10 cellular contexts compared by ENCODE assay signal in the genomic region with DNA sequence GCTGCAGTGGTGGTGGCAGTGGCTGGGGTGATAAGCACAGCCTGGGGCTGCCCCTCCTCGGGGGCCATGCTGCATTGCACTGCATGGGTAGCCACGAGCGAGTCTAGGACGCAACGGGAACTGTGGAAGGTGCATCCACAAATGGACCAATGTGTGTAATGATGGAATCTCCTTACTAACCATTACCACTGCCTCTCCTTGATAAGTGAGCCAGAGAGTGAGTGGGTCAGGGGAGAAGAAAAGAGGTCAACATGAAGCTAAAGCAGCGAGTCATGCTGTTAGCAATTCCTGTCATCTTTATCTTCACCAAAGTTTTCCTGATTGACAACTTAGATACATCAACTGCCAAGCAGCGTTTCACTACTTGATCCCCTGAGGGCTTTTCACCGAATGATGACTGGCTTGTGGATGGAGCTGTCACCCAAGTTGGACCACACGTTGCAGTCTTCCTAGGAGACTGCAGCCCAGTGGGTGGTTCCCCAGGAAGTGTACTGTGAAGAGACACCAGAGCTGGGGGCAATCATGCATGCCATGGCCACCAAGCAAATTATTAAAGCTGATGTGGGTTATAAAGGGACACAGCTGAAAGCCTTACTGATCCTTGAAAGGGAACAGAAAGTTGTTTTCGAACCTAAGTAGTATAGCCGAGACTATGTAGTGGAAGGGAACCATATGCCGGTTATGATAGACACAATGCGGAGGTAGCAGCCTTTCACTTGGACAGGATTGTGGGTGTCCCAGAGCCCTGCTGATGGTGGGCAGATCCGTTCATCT.
DNase-seq lines count a peak whose midpoint lies in the region; ATAC-seq lines count a peak whose summit lies in the region.
"Had no signal": no experiment of that assay in that cellular context is flagged by ENCODE, and none has a peak within 500 bp of the region (broad histone marks: within the 10 kb centered on the region; RNA-seq: fewer than 3 reads in every experiment).

No MANE protein-coding gene starts in this region.

- H3K4me3 Mint-ChIP-seq in stimulated activated naive B cell treated with anti-CD40 and anti-IgM and Interleukin-4, amounts not matched to agents 10 μg/mL and 1 μg/mL and 100 μg/mL, for 72 hours, result peak overlapping the region; percentile 66 to 68

- no peaks in the 10 kb centered on the region for H3K27me3 Mint-ChIP-seq in stimulated activated naive B cell treated with anti-CD40 and anti-IgM and Interleukin-4, amounts not matched to agents 10 μg/mL and 1 μg/mL and 100 μg/mL, for 72 hours

- peak; percentile 87 for DNase-seq in stimulated activated naive B cell treated with anti-CD40 and anti-IgM and Interleukin-4, amounts not matched to agents 10 μg/mL and 1 μg/mL and 100 μg/mL, for 72 hours
- no peak for DNase-seq in iPS-NIHi11 (ENCODE audit: low spot score)
- no peak for DNase-seq in activated T-cell treated with anti-CD3 and anti-CD28 coated beads, Interleukin-2, amount 50 U/mL, for 1 hour
- DNase-seq in HK-2 (ENCODE audit: unreplicated experiment), result no peak
- DNase-seq: mesenchymal stem cell, NCI-H1048, substantia nigra had no signal

- peaks cover 2 to 7% of the 10 kb centered on the region in 2 donors for H3K9me3 Mint-ChIP-seq in stimulated activated naive B cell treated with anti-CD40 and anti-IgM and Interleukin-4, amounts not matched to agents 10 μg/mL and 1 μg/mL and 100 μg/mL, for 72 hours

- peaks cover 3 to 5% of the 10 kb centered on the region in 2 donors for H3K36me3 Mint-ChIP-seq in stimulated activated naive B cell treated with anti-CD40 and anti-IgM and Interleukin-4, amounts not matched to agents 10 μg/mL and 1 μg/mL and 100 μg/mL, for 72 hours

- peak; percentile 93 for ATAC-seq in GM19025 (IDR thresholded peaks at IDR 0.05; ENCODE audit: low read depth, unreplicated experiment)
- peak; percentile 93 for ATAC-seq in HG02588 (IDR thresholded peaks at IDR 0.05; ENCODE audit: unreplicated experiment)
- peak; percentile 97 for ATAC-seq in HG03460 (IDR thresholded peaks at IDR 0.05; ENCODE audit: unreplicated experiment)
- peak; percentile 92 to 94 for ATAC-seq in stimulated activated naive B cell treated with anti-CD40 and anti-IgM and Interleukin-4, amounts not matched to agents 10 μg/mL and 1 μg/mL and 100 μg/mL, for 72 hours (replicated peaks)

- peak overlapping the region; percentile 96 for H3K27ac Mint-ChIP-seq in stimulated activated naive B cell treated with anti-CD40 and anti-IgM and Interleukin-4, amounts not matched to agents 10 μg/mL and 1 μg/mL and 100 μg/mL, for 72 hours

- H3K4me1 Mint-ChIP-seq in stimulated activated naive B cell treated with anti-CD40 and anti-IgM and Interleukin-4, amounts not matched to agents 10 μg/mL and 1 μg/mL and 100 μg/mL, for 72 hours, result peaks cover 44 to 62% of the 10 kb centered on the region in 2 donors
